ENCODE assay signal across 1 cellular context in genomic region chr2:27716301-27717069, GRCh38.
TF ChIP-seq lines count a peak whose summit lies in the region.

No MANE protein-coding gene starts in this region.

TF ChIP-seq in HepG2, 621 proteins besides CTCF, POLR2A, EP300 and RAD21 (continued from another document):
- TF ChIP-seq SOX6 (IDR thresholded peaks at IDR 0.05) (no peak), SOX6 (CRISPR knock-in tag; IDR thresholded peaks at IDR 0.05) (peak; percentile 36), ZNF629 (CRISPR knock-in tag; conservative IDR thresholded peaks at IDR 0.05) (peak; percentile 88), SCMH1 (CRISPR knock-in tag; IDR thresholded peaks at IDR 0.05; ENCODE audit: borderline replicate concordance) (no peak), ZBTB46 (CRISPR knock-in tag; IDR thresholded peaks at IDR 0.05; ENCODE audit: borderline replicate concordance) (no peak), ZFP91 (CRISPR knock-in tag; IDR thresholded peaks at IDR 0.05; ENCODE audit: borderline replicate concordance) (0 out of 2 replicates have a peak, but pooled peaks have one; percentile 26), NR1H2 (CRISPR knock-in tag; IDR thresholded peaks at IDR 0.05; ENCODE audit: borderline replicate concordance, low read depth) (no peak), SNAPC2 (CRISPR knock-in tag; IDR thresholded peaks at IDR 0.05) (no peak), ZNF567 (CRISPR knock-in tag; IDR thresholded peaks at IDR 0.05; ENCODE audit: borderline replicate concordance) (no peak), HNF4A (CRISPR knock-in tag; IDR thresholded peaks at IDR 0.05) (peak; percentile 57), ZNF451 (CRISPR knock-in tag; IDR thresholded peaks at IDR 0.05) (no peak), ZNF777 (CRISPR knock-in tag; IDR thresholded peaks at IDR 0.05) (peak; percentile 77), MATR3 (CRISPR knock-in tag; IDR thresholded peaks at IDR 0.05) (no peak), ZNF580 (CRISPR knock-in tag; IDR thresholded peaks at IDR 0.05; ENCODE audit: borderline replicate concordance, low read depth) (no peak), MAFG (CRISPR knock-in tag; IDR thresholded peaks at IDR 0.05) (no peak), FOXO1 (CRISPR knock-in tag; IDR thresholded peaks at IDR 0.05) (no peak)
